In genomic region chr7:123860848-123861247, GRCh38 we compare ENCODE assay signal across 37 cellular contexts. TPM values are rescaled to one million over a fixed set of nuclear protein-coding genes. Genes with fewer than 3 reads are reported as not detected.
"Had no signal": no experiment of that assay in that cellular context is flagged by ENCODE, and none has a peak within 500 bp of the region (broad histone marks: within the 10 kb centered on the region; RNA-seq: fewer than 3 reads in every experiment).

No MANE protein-coding gene starts in this region.

- H3K9me3 Mint-ChIP-seq: activated B cell treated with CpG ODN at 0.5 μM for 24 hours; effector memory CD8-positive, alpha-beta T cell had no signal

- H3K4me3 ChIP-seq: adrenal gland, body of pancreas, esophagus muscularis mucosa, gastrocnemius medialis had no signal

- H3K27ac Mint-ChIP-seq: activated B cell treated with CpG ODN at 0.5 μM for 24 hours; activated CD4-positive, alpha-beta memory T cell treated with anti-CD3 and anti-CD28 coated beads for 36 hours; activated CD8-positive, alpha-beta memory T cell treated with anti-CD3 and anti-CD28 coated beads, Interleukin-2, amount 10 ng/mL, durations not matched to agents 7 days and 5 days; activated CD8-positive, alpha-beta T cell treated with anti-CD3 and anti-CD28 coated beads, Interleukin-2, amount 10 ng/mL, durations not matched to agents 7 days and 5 days; activated naive CD4-positive, alpha-beta T cell treated with anti-CD3 and anti-CD28 coated beads for 36 hours; activated naive CD4-positive, alpha-beta T cell treated with anti-CD3 and anti-CD28 coated beads, Interleukin-2, amount 50 U/mL, for 24 hours; activated naive CD8-positive, alpha-beta T cell treated with anti-CD3 and anti-CD28 coated beads for 36 hours; activated naive CD8-positive, alpha-beta T cell treated with anti-CD3 and anti-CD28 coated beads, Interleukin-2, amount 50 U/mL, for 24 hours; activated T-helper 1 cell treated with anti-CD3 and anti-CD28 coated beads, Interleukin-12 subunit alpha, Interleukin-12 subunit beta, Interleukin-2, Interleukin-4 antibody, amounts not matched to agents 30 ng/mL and 10 ng/mL and 1 ng/mL, durations not matched to agents 14 hours and 24 hours and 36 hours; activated T-helper 2 cell treated with anti-CD3 and anti-CD28 coated beads, Interferon-gamma antibody, Interleukin-2, Interleukin-4, amounts not matched to agents 10 μg/mL and 5 μg/mL and 100 μg/mL, durations not matched to agents 14 hours and 24 hours and 36 hours; effector memory CD8-positive, alpha-beta T cell; T-helper 17 cell; T-helper 2 cell treated with Interferon-gamma antibody and Interleukin-4, amounts not matched to agents 5 μg/mL and 100 μg/mL, for 36 hours had no signal

- H3K27ac ChIP-seq: adrenal gland, body of pancreas, esophagus muscularis mucosa, foreskin keratinocyte, WERI-Rb-1 had no signal

- H3K36me3 ChIP-seq: adrenal gland, esophagus muscularis mucosa, gastrocnemius medialis, WERI-Rb-1 had no signal

- H3K4me1 ChIP-seq: adrenal gland, foreskin keratinocyte had no signal

- H3K9me3 ChIP-seq: adrenal gland, body of pancreas, esophagus muscularis mucosa, gastrocnemius medialis had no signal

- ATAC-seq: activated CD4-positive, CD25-positive, alpha-beta regulatory T cell treated with anti-CD3 and anti-CD28 coated beads, Interleukin-2, amount 50 U/mL, for 24 hours; activated CD8-positive, alpha-beta memory T cell treated with anti-CD3 and anti-CD28 coated beads, Interleukin-2, amount 10 ng/mL, durations not matched to agents 7 days and 5 days; activated CD8-positive, alpha-beta T cell treated with anti-CD3 and anti-CD28 coated beads, Interleukin-2, amount 10 ng/mL, durations not matched to agents 7 days and 5 days; activated naive CD8-positive, alpha-beta T cell treated with anti-CD3 and anti-CD28 coated beads, Interleukin-2, amount 50 U/mL, for 24 hours; body of pancreas; effector memory CD8-positive, alpha-beta T cell; foreskin keratinocyte; gastrocnemius medialis; T-helper 17 cell had no signal

- H3K36me3 Mint-ChIP-seq: activated CD8-positive, alpha-beta memory T cell treated with anti-CD3 and anti-CD28 coated beads, Interleukin-2, amount 10 ng/mL, durations not matched to agents 7 days and 5 days; activated naive CD8-positive, alpha-beta T cell treated with anti-CD3 and anti-CD28 coated beads for 36 hours had no signal

- H3K27me3 ChIP-seq: adrenal gland, body of pancreas, esophagus muscularis mucosa, foreskin keratinocyte, gastrocnemius medialis had no signal

- H3K4me3 Mint-ChIP-seq: activated B cell treated with CpG ODN at 0.5 μM for 24 hours; activated CD4-positive, alpha-beta memory T cell treated with anti-CD3 and anti-CD28 coated beads for 36 hours; activated CD8-positive, alpha-beta memory T cell treated with anti-CD3 and anti-CD28 coated beads, Interleukin-2, amount 10 ng/mL, durations not matched to agents 7 days and 5 days; activated CD8-positive, alpha-beta T cell treated with anti-CD3 and anti-CD28 coated beads, Interleukin-2, amount 10 ng/mL, durations not matched to agents 7 days and 5 days; activated naive CD4-positive, alpha-beta T cell treated with anti-CD3 and anti-CD28 coated beads for 36 hours; activated naive CD4-positive, alpha-beta T cell treated with anti-CD3 and anti-CD28 coated beads, Interleukin-2, amount 50 U/mL, for 24 hours; activated naive CD8-positive, alpha-beta T cell treated with anti-CD3 and anti-CD28 coated beads for 36 hours; activated naive CD8-positive, alpha-beta T cell treated with anti-CD3 and anti-CD28 coated beads, Interleukin-2, amount 50 U/mL, for 24 hours; activated T-helper 1 cell treated with anti-CD3 and anti-CD28 coated beads, Interleukin-12 subunit alpha, Interleukin-12 subunit beta, Interleukin-2, Interleukin-4 antibody, amounts not matched to agents 30 ng/mL and 10 ng/mL and 1 ng/mL, durations not matched to agents 14 hours and 24 hours and 36 hours; effector memory CD8-positive, alpha-beta T cell; T-helper 17 cell; T-helper 2 cell treated with Interferon-gamma antibody and Interleukin-4, amounts not matched to agents 5 μg/mL and 100 μg/mL, for 36 hours had no signal

- DNase-seq: activated B cell treated with CpG ODN at 0.5 μM for 24 hours; activated CD4-positive, alpha-beta memory T cell treated with anti-CD3 and anti-CD28 coated beads for 36 hours; activated CD4-positive, alpha-beta T cell treated with anti-CD3 and anti-CD28 coated beads for 48 hours; activated CD8-positive, alpha-beta memory T cell treated with anti-CD3 and anti-CD28 coated beads, Interleukin-2, amount 10 ng/mL, durations not matched to agents 7 days and 5 days; activated CD8-positive, alpha-beta memory T cell treated with anti-CD3 and anti-CD28 coated beads, Interleukin-2, amount 50 U/mL, for 4 hours; activated CD8-positive, alpha-beta T cell treated with anti-CD3 and anti-CD28 coated beads, Interleukin-2, amount 10 ng/mL, durations not matched to agents 7 days and 5 days; activated effector memory CD4-positive, alpha-beta T cell treated with anti-CD3 and anti-CD28 coated beads, Interleukin-2, amount 50 U/mL, for 16 hours; activated naive CD4-positive, alpha-beta T cell treated with anti-CD3 and anti-CD28 coated beads for 36 hours; activated naive CD8-positive, alpha-beta T cell treated with anti-CD3 and anti-CD28 coated beads for 36 hours; activated naive CD8-positive, alpha-beta T cell treated with anti-CD3 and anti-CD28 coated beads, Interleukin-2, amount 50 U/mL, for 24 hours; activated T-cell treated with anti-CD3 and anti-CD28 coated beads, Interleukin-2, amount 50 U/mL, for 1 hour; activated T-cell treated with anti-CD3 and anti-CD28 coated beads, Interleukin-2, amount 50 U/mL, for 48 hours; adrenal gland; amygdala; aorta; body of pancreas; caudate nucleus; cortex of kidney; dermis blood vessel endothelial cell; effector CD4-positive, alpha-beta T cell; effector memory CD8-positive, alpha-beta T cell; erythroblast; foreskin keratinocyte; gastrocnemius medialis; T-helper 1 cell; T-helper 17 cell; T1000; WERI-Rb-1 had no signal

- H3K4me1 Mint-ChIP-seq: activated B cell treated with CpG ODN at 0.5 μM for 24 hours; activated CD8-positive, alpha-beta memory T cell treated with anti-CD3 and anti-CD28 coated beads, Interleukin-2, amount 10 ng/mL, durations not matched to agents 7 days and 5 days; activated naive CD4-positive, alpha-beta T cell treated with anti-CD3 and anti-CD28 coated beads, Interleukin-2, amount 50 U/mL, for 24 hours; activated naive CD8-positive, alpha-beta T cell treated with anti-CD3 and anti-CD28 coated beads for 36 hours; activated naive CD8-positive, alpha-beta T cell treated with anti-CD3 and anti-CD28 coated beads, Interleukin-2, amount 50 U/mL, for 24 hours had no signal

- FAIRE-seq: colon had no signal

RNA-seq across cellular contexts. Expression of gene HYAL4, which starts 15.9 kb away (rescaled TPM):
- total RNA-seq: activated B cell treated with CpG ODN at 0.5 μM for 24 hours; activated CD8-positive, alpha-beta memory T cell treated with anti-CD3 and anti-CD28 coated beads for 36 hours; activated CD8-positive, alpha-beta memory T cell treated with anti-CD3 and anti-CD28 coated beads, Interleukin-2, amount 10 ng/mL, durations not matched to agents 7 days and 5 days; activated CD8-positive, alpha-beta T cell treated with anti-CD3 and anti-CD28 coated beads, Interleukin-2, amount 10 ng/mL, durations not matched to agents 7 days and 5 days; activated naive CD4-positive, alpha-beta T cell treated with anti-CD3 and anti-CD28 coated beads for 36 hours; activated naive CD8-positive, alpha-beta T cell treated with anti-CD3 and anti-CD28 coated beads for 36 hours; activated T-helper 1 cell treated with anti-CD3 and anti-CD28 coated beads, Interleukin-12 subunit alpha, Interleukin-12 subunit beta, Interleukin-2, Interleukin-4 antibody, amounts not matched to agents 30 ng/mL and 10 ng/mL and 1 ng/mL, durations not matched to agents 14 hours and 24 hours and 36 hours; activated T-helper 2 cell treated with anti-CD3 and anti-CD28 coated beads, Interferon-gamma antibody, Interleukin-2, Interleukin-4, amounts not matched to agents 10 μg/mL and 5 μg/mL and 100 μg/mL, durations not matched to agents 14 hours and 24 hours and 36 hours; adrenal gland; aorta; body of pancreas; chondrocyte; dermis blood vessel endothelial cell; esophagus muscularis mucosa; foreskin keratinocyte; T-helper 17 cell had no signal
- polyA plus RNA-seq: adrenal gland, aorta had no signal
